In the genomic region with DNA sequence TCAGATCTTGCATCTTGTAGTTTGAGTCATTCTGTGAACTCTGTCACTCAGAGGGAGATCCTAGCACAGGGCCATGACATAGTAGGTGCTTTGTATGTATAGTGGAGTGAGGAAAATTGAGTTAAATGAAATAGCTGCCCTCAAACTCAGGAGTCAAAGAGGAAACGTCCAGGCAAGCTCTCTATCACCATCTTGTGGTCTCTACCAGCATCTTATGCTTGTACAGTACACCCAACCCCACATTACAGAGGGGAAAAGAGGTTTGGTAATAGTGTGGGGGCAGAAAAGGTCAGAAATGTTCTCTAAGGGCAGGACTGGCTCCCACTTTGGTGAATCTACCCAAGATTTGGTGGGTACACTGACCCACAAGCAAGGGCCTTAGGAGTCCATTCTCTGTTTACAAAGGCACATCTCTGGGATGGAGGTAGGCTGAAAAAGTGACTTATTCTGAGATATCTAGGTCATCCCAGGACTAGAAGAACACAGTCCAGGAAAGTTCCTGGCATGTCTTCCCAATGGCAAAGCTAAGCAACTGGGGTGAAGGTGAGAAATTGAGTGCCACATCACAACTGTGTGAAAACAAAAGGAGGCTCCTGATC, we compare ENCODE assay signal across 9 cellular contexts.
A peak's percentile ranks its signal among the peaks of the same experiment; 100 is the strongest.
DNase-seq lines count a peak whose midpoint lies in the region; ATAC-seq and TF ChIP-seq lines count a peak whose summit lies in the region.
"Had no signal": no experiment of that assay in that cellular context is flagged by ENCODE, and none has a peak within 500 bp of the region (broad histone marks: within the 10 kb centered on the region; RNA-seq: fewer than 3 reads in every experiment).

No MANE protein-coding gene starts in this region.

- H2AFZ ChIP-seq in osteoblast (ENCODE audit: low read length), result no peak overlapping the region

- H4K20me1 ChIP-seq in osteoblast (ENCODE audit: insufficient read depth, low read length), result no peaks in the 10 kb centered on the region

- H3K4me2 ChIP-seq in osteoblast (ENCODE audit: insufficient read depth, low read length), result no peak overlapping the region

- H3K27me3 ChIP-seq in osteoblast (ENCODE audit: insufficient read depth, low read length) (peaks cover 9% of the 10 kb centered on the region), suprapubic skin (no peaks in the 10 kb centered on the region)

- H3K4me1 ChIP-seq in osteoblast (ENCODE audit: insufficient read depth, low read length) (no peaks in the 10 kb centered on the region), suprapubic skin (no peaks in the 10 kb centered on the region)

- H3K27ac ChIP-seq in osteoblast (ENCODE audit: low read depth, low read length) (no peak overlapping the region), suprapubic skin (no peak overlapping the region)

- no peaks in the 10 kb centered on the region for H3K36me3 ChIP-seq in osteoblast (ENCODE audit: insufficient read depth, low read length)
- no peaks in the 10 kb centered on the region for H3K36me3 ChIP-seq in suprapubic skin

- DNase-seq in activated naive CD4-positive, alpha-beta T cell treated with anti-CD3 and anti-CD28 coated beads, Interleukin-2, amount 50 U/mL, for 72 hours (ENCODE audit: low spot score in 2 of 2), result no peak
- no peak for DNase-seq in activated naive CD4-positive, alpha-beta T cell treated with anti-CD3 and anti-CD28 coated beads, Interleukin-2, amount 50 U/mL, for 16 hours
- DNase-seq in HuH-7 (ENCODE audit: low spot score) (peak; percentile 32), amniotic epithelial cell (ENCODE audit: low read depth) (peak; percentile 4), osteoblast (ENCODE audit: insufficient read length, low spot score, missing footprints) (no peak), suprapubic skin (ENCODE audit: low spot score in 2 of 2) (no peak), T-helper 2 cell (no peak), globus pallidus (ENCODE audit: low spot score) (no peak)
- DNase-seq: activated T-cell treated with anti-CD3 and anti-CD28 coated beads, Interleukin-2, amount 50 U/mL, for 4 hours had no signal

- H3K27ac Mint-ChIP-seq in activated naive CD4-positive, alpha-beta T cell treated with anti-CD3 and anti-CD28 coated beads, Interleukin-2, amount 50 U/mL, for 72 hours, result peak overlapping the region in 1 of 2 donors; percentile 60

- WGBS in suprapubic skin, result 0% methylated on average over 1 of the region's 1 CpG

- no peak overlapping the region for H3K4me3 ChIP-seq in osteoblast (ENCODE audit: insufficient read depth, low read length)
- no peak overlapping the region for H3K4me3 ChIP-seq in suprapubic skin

- peak; percentile 31 to 62 for ATAC-seq in activated naive CD4-positive, alpha-beta T cell treated with anti-CD3 and anti-CD28 coated beads, Interleukin-2, amount 50 U/mL, for 72 hours

- no peaks in the 10 kb centered on the region for H3K9me3 Mint-ChIP-seq in activated naive CD4-positive, alpha-beta T cell treated with anti-CD3 and anti-CD28 coated beads, Interleukin-2, amount 50 U/mL, for 72 hours
- H3K9me3 Mint-ChIP-seq: activated T-cell treated with anti-CD3 and anti-CD28 coated beads, Interleukin-2, amount 50 U/mL, for 4 hours had no signal

- H3K36me3 Mint-ChIP-seq in activated naive CD4-positive, alpha-beta T cell treated with anti-CD3 and anti-CD28 coated beads, Interleukin-2, amount 50 U/mL, for 72 hours, result no peaks in the 10 kb centered on the region

- TF ChIP-seq POLR2A in suprapubic skin (IDR thresholded peaks at IDR 0.05), result no peak

- H3K9me3 ChIP-seq in osteoblast (ENCODE audit: low read depth, low read length) (no peaks in the 10 kb centered on the region), suprapubic skin (no peaks in the 10 kb centered on the region)

- no peaks in the 10 kb centered on the region for H3K79me2 ChIP-seq in osteoblast (ENCODE audit: insufficient read depth, low read length)

- TF ChIP-seq CTCF in osteoblast (IDR thresholded peaks at IDR 0.05; ENCODE audit: extremely low read depth, low read depth, low read length) (peak; percentile 65), suprapubic skin (IDR thresholded peaks at IDR 0.05) (no peak)

- TF ChIP-seq EP300 in suprapubic skin (IDR thresholded peaks at IDR 0.05), result no peak

Comparison
In these comparisons a context has a peak if more than half of its experiments do, and no peak if none do; other contexts are left out.
1. DNase-seq: peak in HuH-7 (single experiment) and amniotic epithelial cell (single experiment); none in activated naive CD4-positive, alpha-beta T cell treated with anti-CD3 and anti-CD28 coated beads, Interleukin-2, amount 50 U/mL, for 72 hours (0 of 2), activated naive CD4-positive, alpha-beta T cell treated with anti-CD3 and anti-CD28 coated beads, Interleukin-2, amount 50 U/mL, for 16 hours (single experiment), osteoblast (single experiment), suprapubic skin (0 of 2), T-helper 2 cell (0 of 5) and globus pallidus (single experiment).